8 cellular contexts compared by ENCODE assay signal in genomic region chr17:82647593-82648164, GRCh38. TPM values are rescaled to one million over a fixed set of nuclear protein-coding genes. Genes with fewer than 3 reads are reported as not detected.
DNase-seq lines count a peak whose midpoint lies in the region; ATAC-seq lines count a peak whose summit lies in the region.

No MANE protein-coding gene starts in this region.

- H3K9ac ChIP-seq in adipocyte (ENCODE audit: low read length) = peak overlapping the region; percentile 95

- ATAC-seq in GM18499 (IDR thresholded peaks at IDR 0.05; ENCODE audit: insufficient read depth, unreplicated experiment) (peak; percentile 29), HG02852 (IDR thresholded peaks at IDR 0.05; ENCODE audit: unreplicated experiment) (peak; percentile 33)

- H3K4me1 ChIP-seq in SJSA1 (replicated peaks) (peaks cover 9% of the 10 kb centered on the region), adipocyte (ENCODE audit: control insufficient read depth, insufficient read depth, low read length) (peaks cover 11% of the 10 kb centered on the region)

- H3K36me3 ChIP-seq in SJSA1 (peaks cover 48% of the 10 kb centered on the region), adipocyte (ENCODE audit: control insufficient read depth, insufficient read depth, low read length, severe bottlenecking) (peaks cover 17% of the 10 kb centered on the region)

- peak; percentile 37 to 60 for DNase-seq in SJSA1 (ENCODE audit: low read depth in 1 of 2, low spot score in 2 of 2)
- peak; percentile 74 for DNase-seq in adipocyte (ENCODE audit: low read depth)
- peak; percentile 21 to 48 (median 21) for DNase-seq in stimulated activated CD4-positive, alpha-beta T cell treated with anti-CD3 and anti-CD28 coated beads, Interleukin-12 subunit alpha, Interleukin-12 subunit beta, amount 100 ng/mL, for 48 hours (ENCODE audit: low read depth in 2 of 3, low spot score in 1 of 3)
- DNase-seq in KG1 (lab: John Stamatoyannopoulos, UW) = no peak
- no peak for DNase-seq in COR-L47 (lab: John Stamatoyannopoulos, UW)

- H3K27ac ChIP-seq in SJSA1 = peak overlapping the region; percentile 94

- H3K4me3 ChIP-seq in SJSA1 (peak overlapping the region; percentile 99), adipocyte (ENCODE audit: low read length) (peak overlapping the region; percentile 92), iPS-11a (ENCODE audit: low read depth, low read length) (peak overlapping the region; percentile 84)

- H3K27me3 ChIP-seq in SJSA1 (replicated peaks) = no peaks in the 10 kb centered on the region
- no peaks in the 10 kb centered on the region for H3K27me3 ChIP-seq in adipocyte (replicated peaks; ENCODE audit: control insufficient read depth, insufficient read depth, low read length)

- H3K9me3 ChIP-seq in SJSA1 (replicated peaks) (peaks cover 2% of the 10 kb centered on the region; the same call in 1 of the 2 replicates), adipocyte (ENCODE audit: control insufficient read depth, low read length) (no peaks in the 10 kb centered on the region)

RNA-seq across cellular contexts. Expression of gene WDR45B, which starts 0.6 kb away (rescaled TPM):
- total RNA-seq in SJSA1 (2014; rRNA removed; shearing (Covaris generic)) = 157 and 203 TPM in 2 replicates

RNA-seq across cellular contexts. Expression of gene RAB40B, which starts 50.8 kb away (rescaled TPM):
- 11.2 and 30.9 TPM in 2 replicates for total RNA-seq in SJSA1 (2014; rRNA removed; shearing (Covaris generic))

Comparison
In these comparisons a context has a peak if more than half of its experiments do, and no peak if none do; other contexts are left out.
1. DNase-seq: peak in SJSA1 (2 of 2), adipocyte (single experiment) and stimulated activated CD4-positive, alpha-beta T cell treated with anti-CD3 and anti-CD28 coated beads, Interleukin-12 subunit alpha, Interleukin-12 subunit beta, amount 100 ng/mL, for 48 hours (3 of 3); none in KG1 (single experiment) and COR-L47 (single experiment).
2. Peak in every context shown above with its lines, with median percentiles within 50 percentile points of each other: H3K4me3 ChIP-seq.